ENCODE assay signal across 20 cellular contexts in the genomic region with DNA sequence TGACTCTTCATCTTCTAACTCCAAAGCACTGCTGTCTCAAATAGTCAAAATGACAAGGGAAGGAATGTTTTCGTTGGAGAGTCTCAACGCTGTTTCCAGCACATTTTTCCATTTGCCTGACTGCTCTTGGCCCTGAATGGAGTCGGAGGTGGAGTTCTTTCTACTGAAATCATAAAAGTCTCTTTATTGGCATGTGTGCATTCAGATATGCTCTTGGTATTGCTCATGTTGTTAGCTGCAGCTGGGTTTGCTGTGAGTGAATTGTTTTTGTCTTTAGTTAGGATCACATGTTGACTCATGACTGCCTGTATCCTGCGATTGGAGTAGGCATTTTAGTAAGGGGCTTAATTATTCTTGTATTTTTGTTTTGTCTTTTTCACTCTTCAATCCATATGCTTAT. TPM values are rescaled to one million over a fixed set of nuclear protein-coding genes. Genes with fewer than 3 reads are reported as not detected.
A peak's percentile ranks its signal among the peaks of the same experiment; 100 is the strongest.
DNase-seq lines count a peak whose midpoint lies in the region; ATAC-seq, FAIRE-seq and TF ChIP-seq lines count a peak whose summit lies in the region.
"Had no signal": no experiment of that assay in that cellular context is flagged by ENCODE, and none has a peak within 500 bp of the region (broad histone marks: within the 10 kb centered on the region; RNA-seq: fewer than 3 reads in every experiment).

No MANE protein-coding gene starts in this region.

- intact Hi-C loops in activated CD4-positive, alpha-beta memory T cell treated with anti-CD3 and anti-CD28 coated beads for 36 hours (cut with micrococcal nuclease), result no loop called here

- no peaks in the 10 kb centered on the region for H3K23me2 ChIP-seq in H1 (ENCODE audit: low read depth, low read length)

- H2BK12ac ChIP-seq in H1 (ENCODE audit: low read depth, low read length), result no peak overlapping the region

- no peak overlapping the region for H3K56ac ChIP-seq in H1 (replicated peaks; ENCODE audit: insufficient read length, low read depth, low read length)

- H3K79me1 ChIP-seq in H1 (ENCODE audit: low read depth, low read length), result no peaks in the 10 kb centered on the region

- H3K9me3 ChIP-seq in H1 (ENCODE audit: insufficient read depth in 2 of 2, low read depth in 1 of 2, low read length in 1 of 2), result no peaks in the 10 kb centered on the region
- H3K9me3 ChIP-seq in keratinocyte (ENCODE audit: control insufficient read depth, low read depth, low read length), result no peaks in the 10 kb centered on the region
- H3K9me3 ChIP-seq in thoracic aorta, result no peaks in the 10 kb centered on the region
- H3K9me3 ChIP-seq: Peyer's patch had no signal

- CTCF ChIA-PET in H1 (lab: Charles Lee; ENCODE audit: partially characterized antibody), result interaction anchor here (1.1 to 5.0 kb wide), 3 partner anchors 12 to 560 kb away, joined by 3 to 22 read pairs (median 9); no protein-coding TSS in a partner anchor
- CTCF ChIA-PET in activated CD4-positive, alpha-beta memory T cell treated with anti-CD3 and anti-CD28 coated beads for 36 hours (lab: Charles Lee), result interaction anchor here (1.0 to 1.6 kb wide), 3 partner anchors 32 to 286 kb away, joined by 3 to 5 read pairs (median 4); no protein-coding TSS in a partner anchor

- POLR2A ChIA-PET in H1 (lab: Charles Lee; ENCODE audit: partially characterized antibody), result interaction anchor here (1.1 to 1.2 kb wide), 2 partner anchors 12 to 13 kb away, joined by 3 read pairs; no protein-coding TSS in a partner anchor
- POLR2A ChIA-PET in activated CD4-positive, alpha-beta memory T cell treated with anti-CD3 and anti-CD28 coated beads for 36 hours (lab: Charles Lee), result no interaction called here

- no peak overlapping the region for H3K4me3 Mint-ChIP-seq in HFFc6
- H3K4me3 Mint-ChIP-seq in activated CD4-positive, alpha-beta memory T cell treated with anti-CD3 and anti-CD28 coated beads for 36 hours, result no peak overlapping the region
- H3K4me3 Mint-ChIP-seq: activated CD4-positive, alpha-beta T cell treated with anti-CD3 and anti-CD28 coated beads, Interleukin-2, amount 10 ng/mL, durations not matched to agents 7 days and 5 days; activated T-cell treated with anti-CD3 and anti-CD28 coated beads, Interleukin-2, amount 50 U/mL, for 72 hours had no signal

- H3K4me1 ChIP-seq in H1 (replicated peaks in 1 of 4; ENCODE audit: control insufficient read depth in 3 of 4, insufficient read depth in 4 of 4, low read length in 3 of 4) (peaks cover 0 to 4% (median 1%) of the 10 kb centered on the region in 4 experiments; a peak in 4 of 7 replicates), keratinocyte (ENCODE audit: control insufficient read depth, extremely low read depth, insufficient read depth, low read length) (peaks cover 16% of the 10 kb centered on the region), thoracic aorta (ENCODE audit: control insufficient read depth in 1 of 2, low read depth in 2 of 2) (peaks cover 28 to 42% of the 10 kb centered on the region in 2 donors)
- H3K4me1 ChIP-seq: Peyer's patch had no signal

- H3K14ac ChIP-seq in H1 (ENCODE audit: insufficient read length), result no peak overlapping the region

- no peaks in the 10 kb centered on the region for H3K27me3 Mint-ChIP-seq in HFFc6 (ENCODE audit: insufficient read depth)
- peaks cover 2% of the 10 kb centered on the region for H3K27me3 Mint-ChIP-seq in activated CD4-positive, alpha-beta memory T cell treated with anti-CD3 and anti-CD28 coated beads for 36 hours
- H3K27me3 Mint-ChIP-seq: activated CD4-positive, alpha-beta T cell treated with anti-CD3 and anti-CD28 coated beads, Interleukin-2, amount 10 ng/mL, durations not matched to agents 7 days and 5 days had no signal

- H3K79me2 ChIP-seq in H1 (ENCODE audit: control insufficient read depth in 1 of 2, insufficient read depth in 2 of 2, low read length in 2 of 2) (no peaks in the 10 kb centered on the region), keratinocyte (ENCODE audit: control insufficient read depth, insufficient read depth, low read length) (no peaks in the 10 kb centered on the region)

- no peak overlapping the region for H2AK5ac ChIP-seq in H1 (ENCODE audit: low read depth, low read length)

- H3K4me2 ChIP-seq in H1 (ENCODE audit: insufficient read depth in 1 of 2, low read depth in 2 of 2, low read length in 2 of 2), result no peak overlapping the region
- no peak overlapping the region for H3K4me2 ChIP-seq in keratinocyte (ENCODE audit: control insufficient read depth, extremely low read depth, insufficient read depth, low read depth, low read length)

- H3K27me3 ChIP-seq in H1 (replicated peaks in 1 of 4; ENCODE audit: control insufficient read depth in 3 of 4, extremely low read depth in 1 of 4, insufficient read depth in 3 of 4, low read length in 3 of 4) (no peaks in the 10 kb centered on the region), keratinocyte (ENCODE audit: control insufficient read depth, extremely low read depth, insufficient read depth, low read length) (no peaks in the 10 kb centered on the region), thoracic aorta (replicated peaks; ENCODE audit: insufficient read depth) (no peaks in the 10 kb centered on the region)
- H3K27me3 ChIP-seq: Peyer's patch had no signal

- no peak overlapping the region for H2BK5ac ChIP-seq in H1 (ENCODE audit: low read depth, low read length)

- no peak overlapping the region for H4K5ac ChIP-seq in H1 (ENCODE audit: insufficient read length, low read depth, low read length)

- H3K9ac ChIP-seq in H1 (replicated peaks in 1 of 4; ENCODE audit: extremely low read depth in 1 of 4, low read depth in 3 of 4, low read length in 3 of 4) (no peak overlapping the region), keratinocyte (ENCODE audit: control insufficient read depth, extremely low read depth, insufficient read depth, low read length) (no peak overlapping the region)

- WGBS in H1 (ENCODE audit: extremely low coverage in 1 of 2, insufficient coverage in 1 of 2, insufficient read length in 1 of 2, insufficient replicate concordance in 2 of 2, low coverage in 1 of 2, low lambda C conversion rate in 2 of 2, missing lambda C conversion rate in 1 of 2), 2 experiments, result 93% methylated on average over 4 of the region's 4 CpGs; no CpG with 5 or more reads in 1 of the 2 experiments

- no peak overlapping the region for H3K4me3 ChIP-seq in H1 (ENCODE audit: extremely low read depth in 1 of 4, insufficient read depth in 2 of 4, low read depth in 3 of 4, low read length in 4 of 4)
- no peak overlapping the region for H3K4me3 ChIP-seq in keratinocyte (ENCODE audit: control insufficient read depth in 2 of 3, extremely low read depth in 1 of 3, insufficient read depth in 2 of 3, low read depth in 1 of 3, low read length in 3 of 3)
- no peak overlapping the region for H3K4me3 ChIP-seq in thoracic aorta
- H3K4me3 ChIP-seq: lung, Peyer's patch had no signal

- no peak for TF ChIP-seq POLR2A in H1 (IDR thresholded peaks at IDR 0.05; ENCODE audit: control extremely low read depth in 1 of 2, low read depth in 2 of 2, low read length in 2 of 2)

- dilution Hi-C loops in keratinocyte (cut with MboI; ENCODE audit: extremely low pct_ligation_motif_present, low sequenced_read_pairs), result no loop called here

- peaks cover 31% of the 10 kb centered on the region for H3K4me1 Mint-ChIP-seq in HFFc6 (ENCODE audit: low read depth)
- H3K4me1 Mint-ChIP-seq in activated CD4-positive, alpha-beta memory T cell treated with anti-CD3 and anti-CD28 coated beads for 36 hours (ENCODE audit: low read depth), result no peaks in the 10 kb centered on the region
- H3K4me1 Mint-ChIP-seq: activated CD4-positive, alpha-beta T cell treated with anti-CD3 and anti-CD28 coated beads, Interleukin-2, amount 10 ng/mL, durations not matched to agents 7 days and 5 days had no signal

- H3K9me1 ChIP-seq in keratinocyte (ENCODE audit: control insufficient read depth, extremely low read depth, insufficient read depth, low read length), result no peaks in the 10 kb centered on the region

- H4K20me1 ChIP-seq in H1 (replicated peaks in 1 of 2; ENCODE audit: control insufficient read depth in 1 of 2, insufficient read depth in 2 of 2, low read length in 2 of 2), result no peaks in the 10 kb centered on the region
- no peaks in the 10 kb centered on the region for H4K20me1 ChIP-seq in keratinocyte (ENCODE audit: control insufficient read depth, extremely low read depth, insufficient read depth, low read length)

- H2BK20ac ChIP-seq in H1 (ENCODE audit: low read length), result no peak overlapping the region

- H3K27ac ChIP-seq in H1 (ENCODE audit: low read depth, low read length) (no peak overlapping the region), keratinocyte (ENCODE audit: control insufficient read depth, insufficient read depth, low read length) (no peak overlapping the region), thoracic aorta (no peak overlapping the region)
- H3K27ac ChIP-seq: C4-2B, Peyer's patch had no signal

- H2BK15ac ChIP-seq in H1 (ENCODE audit: low read length), result no peak overlapping the region

- H2AFZ ChIP-seq in H1 (ENCODE audit: low read length) (peak overlapping the region; percentile 64), keratinocyte (ENCODE audit: control insufficient read depth, low read length) (peak overlapping the region; percentile 42)

- no peak overlapping the region; the same call in 1 of the 2 replicates for H3K18ac ChIP-seq in H1 (ENCODE audit: extremely low read depth, low read length)

- TF ChIP-seq CTCF in HFFc6 (IDR thresholded peaks at IDR 0.05) (no peak), H1 (IDR thresholded peaks at IDR 0.05; ENCODE audit: control extremely low read depth in 1 of 3, insufficient read depth in 1 of 3, low read depth in 1 of 3, low read length in 3 of 3) (no peak), keratinocyte (optimal IDR thresholded peaks at IDR 0.05 in 1 of 3, IDR thresholded peaks at IDR 0.05 in 1 of 3, conservative IDR thresholded peaks at IDR 0.05 in 1 of 3; ENCODE audit: extremely low read depth in 1 of 3, insufficient read depth in 2 of 3, low read length in 3 of 3) (no peak), thoracic aorta (IDR thresholded peaks at IDR 0.05) (no peak)

- no peak overlapping the region for H2BK120ac ChIP-seq in H1 (replicated peaks; ENCODE audit: low read depth, low read length)

- H3K36me3 ChIP-seq in H1 (ENCODE audit: control insufficient read depth in 2 of 4, insufficient read depth in 4 of 4, low read length in 3 of 4), result no peaks in the 10 kb centered on the region
- H3K36me3 ChIP-seq in keratinocyte (ENCODE audit: control insufficient read depth in 2 of 2, extremely low read depth in 1 of 2, insufficient read depth in 2 of 2, low read length in 2 of 2), result no peaks in the 10 kb centered on the region
- H3K36me3 ChIP-seq in thoracic aorta, result no peaks in the 10 kb centered on the region
- H3K36me3 ChIP-seq: Peyer's patch had no signal

- ATAC-seq in thoracic aorta (ENCODE audit: insufficient number of reproducible peaks, low FRiP score, low read depth), result peak; percentile 47
- no peak for ATAC-seq in GM21390 (IDR thresholded peaks at IDR 0.05; ENCODE audit: unreplicated experiment)
- no peak for ATAC-seq in HG03565 (IDR thresholded peaks at IDR 0.05; ENCODE audit: unreplicated experiment)
- ATAC-seq: activated T-cell treated with anti-CD3 and anti-CD28 coated beads, Interleukin-2, amount 50 U/mL, for 72 hours had no signal

- H3K27ac Mint-ChIP-seq in HFFc6, result no peak overlapping the region; the same call in 1 of the 2 replicates
- no peak overlapping the region for H3K27ac Mint-ChIP-seq in activated CD4-positive, alpha-beta memory T cell treated with anti-CD3 and anti-CD28 coated beads for 36 hours
- H3K27ac Mint-ChIP-seq: activated CD4-positive, alpha-beta T cell treated with anti-CD3 and anti-CD28 coated beads, Interleukin-2, amount 10 ng/mL, durations not matched to agents 7 days and 5 days; activated T-cell treated with anti-CD3 and anti-CD28 coated beads, Interleukin-2, amount 50 U/mL, for 72 hours had no signal

- no peak for FAIRE-seq in H1 (lab: Jason Lieb, UNC)
- peak; percentile 79 for FAIRE-seq in keratinocyte (lab: Jason Lieb, UNC)

- no peak overlapping the region for H3K4ac ChIP-seq in H1 (replicated peaks; ENCODE audit: insufficient read length, low read depth, low read length)

- H3K9me3 Mint-ChIP-seq in HFFc6, result no peaks in the 10 kb centered on the region
- no peaks in the 10 kb centered on the region for H3K9me3 Mint-ChIP-seq in activated CD4-positive, alpha-beta memory T cell treated with anti-CD3 and anti-CD28 coated beads for 36 hours
- H3K9me3 Mint-ChIP-seq: activated CD4-positive, alpha-beta T cell treated with anti-CD3 and anti-CD28 coated beads, Interleukin-2, amount 10 ng/mL, durations not matched to agents 7 days and 5 days; activated T-cell treated with anti-CD3 and anti-CD28 coated beads, Interleukin-2, amount 50 U/mL, for 72 hours had no signal

- H4K91ac ChIP-seq in H1 (replicated peaks; ENCODE audit: insufficient read length, low read length), result no peak overlapping the region

- no peak for TF ChIP-seq EP300 in H1 (IDR thresholded peaks at IDR 0.05; ENCODE audit: borderline replicate concordance in 1 of 2, low read depth in 2 of 2, low read length in 2 of 2)

- no peak overlapping the region for H4K8ac ChIP-seq in H1 (ENCODE audit: extremely low read depth, insufficient read depth, low read length)

- DNase-seq in HFFc6, result peak; percentile 26
- no peak for DNase-seq in H1 (ENCODE audit: low read depth in 1 of 2, low spot score in 2 of 2)
- DNase-seq in keratinocyte (ENCODE audit: low read depth, low spot score), result no peak
- no peak for DNase-seq in thoracic aorta (ENCODE audit: low spot score)
- no peak for DNase-seq in NCI-H2196 treated with DMSO at 0.1 percent for 48 hours (lab: John Stamatoyannopoulos, UW; ENCODE audit: unreplicated experiment)
- DNase-seq in activated CD4-positive, alpha-beta memory T cell treated with anti-CD3 and anti-CD28 coated beads for 36 hours, result no peak
- DNase-seq: activated CD4-positive, alpha-beta T cell treated with anti-CD3 and anti-CD28 coated beads, Interleukin-2, amount 10 ng/mL, durations not matched to agents 7 days and 5 days; activated T-cell treated with anti-CD3 and anti-CD28 coated beads, Interleukin-2, amount 50 U/mL, for 72 hours; effector memory CD4-positive, alpha-beta T cell; KBM-7; NCI-H1436; NCI-H524 treated with DMSO at 0.1 percent for 48 hours; occipital lobe; Peyer's patch; stimulated activated CD8-positive, alpha-beta memory T cell treated with anti-CD3 and anti-CD28 coated beads, Interleukin-4, amount 100 ng/mL, for 48 hours; T-helper 2 cell had no signal

- no peak for TF ChIP-seq RAD21 in H1 (IDR thresholded peaks at IDR 0.05 in 1 of 2, conservative IDR thresholded peaks at IDR 0.05 in 1 of 2; ENCODE audit: low read depth in 2 of 2, low read length in 2 of 2)

- H3K36me3 Mint-ChIP-seq in HFFc6 (ENCODE audit: low read depth), result no peaks in the 10 kb centered on the region
- no peaks in the 10 kb centered on the region for H3K36me3 Mint-ChIP-seq in activated CD4-positive, alpha-beta memory T cell treated with anti-CD3 and anti-CD28 coated beads for 36 hours

- H3K23ac ChIP-seq in H1 (ENCODE audit: insufficient read length), result no peak overlapping the region

RNA-seq across cellular contexts. Expression of gene TMEM17, which starts 16.8 kb away (rescaled TPM):
- 1 to 10 TPM; 2.4 to 4.4 (median 3.4) TPM for total RNA-seq in HFFc6 (2021; fragmentation: NEBNext Ultra II Directional; extraction: Animal tissue kit (Norgen Biotek cat#: 25700))
- total RNA-seq in H1 (2021; fragmentation: NEBNext Ultra II Directional; extraction: Animal tissue kit (Norgen Biotek cat#: 25700)), result 0.69 and 0.99 TPM in 2 replicates
- polyA plus RNA-seq in H1 (2011; rRNA removed) (0.89 and 1.2 TPM in 2 replicates), keratinocyte (3.3 to 5.1 TPM (median 4.1 TPM) in 3 replicates)
- 1.7 TPM for polyA plus RNA-seq in H1 (2011; cell fraction: cytosol; rRNA removed)
- 0.67 TPM for polyA plus RNA-seq in H1 (2011; cell fraction: nucleus; rRNA removed)
- 0.69 to 0.93 TPM (median 0.75 TPM) in 4 replicates for polyA plus RNA-seq in H1 (2012, experiment 1 of 2)
- polyA plus RNA-seq in H1 (2012, experiment 2 of 2), result 0.20 TPM
- polyA plus RNA-seq in H1 (2013, experiment 1 of 2), result 1.1 TPM
- 1.2 TPM for polyA plus RNA-seq in H1 (2013, experiment 2 of 2)
- 0.76 and 1.3 TPM in 2 replicates for polyA minus RNA-seq in H1 (2011; rRNA and poly(A)+ RNA removed)
- polyA minus RNA-seq in H1 (2011; cell fraction: cytosol; rRNA and poly(A)+ RNA removed), result not detected
- polyA minus RNA-seq in H1 (2011; cell fraction: nucleus; rRNA and poly(A)+ RNA removed), result 3.1 TPM
- polyA plus RNA-seq in keratinocyte (2011; ENCODE audit: low read depth), result 0.97 TPM
- polyA plus RNA-seq in keratinocyte (2011; cell fraction: cytosol; rRNA removed), result 2.5 and 4.3 TPM in 2 replicates
- polyA plus RNA-seq in keratinocyte (2011; cell fraction: nucleus; rRNA removed), result 4.3 and 5.8 TPM in 2 replicates
- polyA plus RNA-seq in keratinocyte (2012; ENCODE audit: low replicate concordance), result 0.83 and 3.3 TPM in 2 replicates
- 0.96 to 1.3 TPM in 2 of 3 replicates, not detected in the other for polyA minus RNA-seq in keratinocyte
- not detected for polyA minus RNA-seq in keratinocyte (2011; cell fraction: cytosol; rRNA and poly(A)+ RNA removed)
- 1.3 and 1.6 TPM in 2 replicates for polyA minus RNA-seq in keratinocyte (2011; cell fraction: nucleus; rRNA and poly(A)+ RNA removed)
- total RNA-seq in thoracic aorta, result 1 to 10 TPM in 1 of 2 donors, under 1 TPM in 1; 0.42 to 2.7 TPM
- total RNA-seq in activated CD4-positive, alpha-beta memory T cell treated with anti-CD3 and anti-CD28 coated beads for 36 hours, result under 1 TPM in 1 of 2 experiments, not detected in 1; 0.24 TPM
- total RNA-seq: activated CD4-positive, alpha-beta T cell treated with anti-CD3 and anti-CD28 coated beads, Interleukin-2, amount 10 ng/mL, durations not matched to agents 7 days and 5 days had no signal
